In the genomic region with DNA sequence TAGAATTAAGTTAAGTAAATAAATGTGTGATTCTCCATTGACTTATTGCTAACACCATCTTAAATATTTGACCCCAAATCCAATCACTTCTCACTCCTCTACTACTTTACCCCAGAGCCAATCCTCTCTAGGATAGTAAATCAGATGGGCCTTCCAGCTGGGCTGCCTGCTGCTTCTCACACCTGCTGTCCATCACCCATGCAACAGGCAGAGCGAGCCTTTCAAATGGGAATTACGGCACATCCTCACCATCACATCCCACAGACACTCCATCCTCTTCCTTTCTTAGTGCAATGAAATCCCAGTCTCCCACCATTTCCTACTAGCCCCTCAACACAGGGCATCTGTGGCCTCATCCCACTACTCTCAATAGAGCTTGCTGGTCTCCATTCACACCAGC, we compare ENCODE assay signal across 1 cellular context.
TF ChIP-seq lines count a peak whose summit lies in the region.

No MANE protein-coding gene starts in this region.

TF ChIP-seq in HEK293, 187 proteins besides CTCF, POLR2A, EP300 and RAD21 (continued from another document):
- TF ChIP-seq, protein P1, sequence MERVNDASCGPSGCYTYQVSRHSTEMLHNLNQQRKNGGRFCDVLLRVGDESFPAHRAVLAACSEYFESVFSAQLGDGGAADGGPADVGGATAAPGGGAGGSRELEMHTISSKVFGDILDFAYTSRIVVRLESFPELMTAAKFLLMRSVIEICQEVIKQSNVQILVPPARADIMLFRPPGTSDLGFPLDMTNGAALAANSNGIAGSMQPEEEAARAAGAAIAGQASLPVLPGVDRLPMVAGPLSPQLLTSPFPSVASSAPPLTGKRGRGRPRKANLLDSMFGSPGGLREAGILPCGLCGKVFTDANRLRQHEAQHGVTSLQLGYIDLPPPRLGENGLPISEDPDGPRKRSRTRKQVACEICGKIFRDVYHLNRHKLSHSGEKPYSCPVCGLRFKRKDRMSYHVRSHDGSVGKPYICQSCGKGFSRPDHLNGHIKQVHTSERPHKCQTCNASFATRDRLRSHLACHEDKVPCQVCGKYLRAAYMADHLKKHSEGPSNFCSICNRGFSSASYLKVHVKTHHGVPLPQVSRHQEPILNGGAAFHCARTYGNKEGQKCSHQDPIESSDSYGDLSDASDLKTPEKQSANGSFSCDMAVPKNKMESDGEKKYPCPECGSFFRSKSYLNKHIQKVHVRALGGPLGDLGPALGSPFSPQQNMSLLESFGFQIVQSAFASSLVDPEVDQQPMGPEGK (tag by site-specific recombination; IDR thresholded peaks at IDR 0.05) = no peak
- TF ChIP-seq KLF10 (tag by site-specific recombination; IDR thresholded peaks at IDR 0.05) (no peak), ZNF311 (tag by site-specific recombination; IDR thresholded peaks at IDR 0.05; ENCODE audit: borderline replicate concordance) (no peak), ZNF433 (tag by site-specific recombination; IDR thresholded peaks at IDR 0.05; ENCODE audit: low read depth) (no peak), RBAK (tag by site-specific recombination; IDR thresholded peaks at IDR 0.05) (no peak), ZNF514 (tag by site-specific recombination; IDR thresholded peaks at IDR 0.05) (no peak), SCRT2 (tag by site-specific recombination; IDR thresholded peaks at IDR 0.05) (peak; percentile 58), OVOL3 (tag by site-specific recombination; IDR thresholded peaks at IDR 0.05) (no peak), ZNF2 (tag by site-specific recombination; IDR thresholded peaks at IDR 0.05) (no peak), SCRT1 (tag by site-specific recombination; IDR thresholded peaks at IDR 0.05; ENCODE audit: borderline replicate concordance) (peak; percentile 34; the same call in 1 of the 2 replicates), ZNF610 (tag by site-specific recombination; IDR thresholded peaks at IDR 0.05; ENCODE audit: borderline replicate concordance) (no peak)
